Comparison of ENCODE assay signal across 9 cellular contexts in genomic region chr17:45262516-45263476, GRCh38. TPM values are rescaled to one million over a fixed set of nuclear protein-coding genes. Genes with fewer than 3 reads are reported as not detected.
A peak's percentile ranks its signal among the peaks of the same experiment; 100 is the strongest.
DNase-seq lines count a peak whose midpoint lies in the region; ATAC-seq, FAIRE-seq and TF ChIP-seq lines count a peak whose summit lies in the region.
"Had no signal": no experiment of that assay in that cellular context is flagged by ENCODE, and none has a peak within 500 bp of the region (broad histone marks: within the 10 kb centered on the region; RNA-seq: fewer than 3 reads in every experiment).

No MANE protein-coding gene starts in this region.

- H3K9me3 ChIP-seq in HEK293 (ENCODE audit: control insufficient read depth, insufficient read depth, low read depth, low read length) (no peaks in the 10 kb centered on the region), right atrium auricular region (no peaks in the 10 kb centered on the region), small intestine (ENCODE audit: control insufficient read depth, low read depth) (no peaks in the 10 kb centered on the region)

- peak overlapping the region; percentile 89 for H3K27ac Mint-ChIP-seq in activated naive CD8-positive, alpha-beta T cell

- DNase-seq in right atrium auricular region (ENCODE audit: low spot score): no peak
- DNase-seq in small intestine: no peak
- no peak for DNase-seq in stimulated activated CD4-positive, alpha-beta T cell treated with anti-CD3 and anti-CD28 coated beads, Interleukin-4, amount 100 ng/mL, for 1 hour
- DNase-seq in erythroblast (lab: John Stamatoyannopoulos, UW): no peak
- DNase-seq: WERI-Rb-1 had no signal

- peak overlapping the region; percentile 76 for H3K4me3 Mint-ChIP-seq in activated naive CD8-positive, alpha-beta T cell

- POLR2A ChIA-PET in HEK293 (lab: Yijun Ruan, JAX): no interaction called here

- CTCF ChIA-PET in HEK293 (lab: Yijun Ruan, JAX): interaction anchor here (0.7 to 1.4 kb wide), 3 partner anchors 14 to 107 kb away, joined by 3 to 6 read pairs (median 6); no protein-coding TSS in a partner anchor

- H3K9me3 Mint-ChIP-seq in activated naive CD8-positive, alpha-beta T cell (ENCODE audit: low read depth): no peaks in the 10 kb centered on the region

- no peaks in the 10 kb centered on the region for H3K4me1 ChIP-seq in HEK293 (ENCODE audit: control insufficient read depth, insufficient read depth, low read length)
- peaks cover 0 to 39% of the 10 kb centered on the region in 2 donors for H3K4me1 ChIP-seq in right atrium auricular region
- peaks cover 12 to 23% of the 10 kb centered on the region in 2 donors for H3K4me1 ChIP-seq in small intestine (ENCODE audit: control insufficient read depth in 2 of 2, insufficient read depth in 1 of 2, low read depth in 1 of 2, low read length in 1 of 2)

- H3K4me3 ChIP-seq in HEK293 (ENCODE audit: low read depth, low read length): no peak overlapping the region
- H3K4me3 ChIP-seq in right atrium auricular region: peak overlapping the region in 1 of 2 donors; percentile 66
- peak overlapping the region in 1 of 2 donors; percentile 64 for H3K4me3 ChIP-seq in small intestine (ENCODE audit: low read depth in 1 of 2, low read length in 2 of 2)

- ATAC-seq in GM19455 (IDR thresholded peaks at IDR 0.05; ENCODE audit: unreplicated experiment) (no peak), GM19467 (IDR thresholded peaks at IDR 0.05; ENCODE audit: unreplicated experiment) (no peak)

- H3K27me3 ChIP-seq in right atrium auricular region (no peaks in the 10 kb centered on the region), small intestine (ENCODE audit: control insufficient read depth in 2 of 2, insufficient read depth in 2 of 2, low read length in 2 of 2) (no peaks in the 10 kb centered on the region)

- 48 to 52% (median 51%) methylated on average over 18 of the region's 18 CpGs for WGBS in small intestine, 3 donors

- no peak overlapping the region for H3K27ac ChIP-seq in HEK293 (ENCODE audit: extremely low read depth, low read depth, low read length)
- peak overlapping the region; percentile 44 to 61 for H3K27ac ChIP-seq in right atrium auricular region
- H3K27ac ChIP-seq in small intestine (ENCODE audit: low read depth in 1 of 2, low read length in 1 of 2): peak overlapping the region; percentile 37 to 42
- H3K27ac ChIP-seq: WERI-Rb-1 had no signal

- FAIRE-seq in small intestine (lab: Jason Lieb, UNC): no peak

- peaks cover 24% of the 10 kb centered on the region for H3K4me1 Mint-ChIP-seq in activated naive CD8-positive, alpha-beta T cell (ENCODE audit: low read depth)

- TF ChIP-seq POLR2A in erythroblast (IDR thresholded peaks at IDR 0.05; ENCODE audit: low read length): no peak

- no peaks in the 10 kb centered on the region for H3K36me3 Mint-ChIP-seq in activated naive CD8-positive, alpha-beta T cell

- no peaks in the 10 kb centered on the region for H3K27me3 Mint-ChIP-seq in activated naive CD8-positive, alpha-beta T cell

- TF ChIP-seq CTCF in HEK293 (tag by site-specific recombination; IDR thresholded peaks at IDR 0.05): no peak
- no peak for TF ChIP-seq CTCF in right atrium auricular region (IDR thresholded peaks at IDR 0.05)

- H3K36me3 ChIP-seq in HEK293 (ENCODE audit: control insufficient read depth in 2 of 2, insufficient read depth in 1 of 2, low read length in 2 of 2): peaks cover under 1 to 52% of the 10 kb centered on the region in 2 experiments
- peaks cover 46% of the 10 kb centered on the region for H3K36me3 ChIP-seq in right atrium auricular region
- H3K36me3 ChIP-seq in small intestine (ENCODE audit: control insufficient read depth in 2 of 2, insufficient read depth in 2 of 2, low read length in 2 of 2): peaks cover 0 to 8% of the 10 kb centered on the region in 2 donors

TF ChIP-seq in HEK293, 187 proteins besides CTCF, POLR2A, EP300 and RAD21:
- TF ChIP-seq ZNF324 (tag by site-specific recombination; IDR thresholded peaks at IDR 0.05): no peak
- TF ChIP-seq, protein P1, sequence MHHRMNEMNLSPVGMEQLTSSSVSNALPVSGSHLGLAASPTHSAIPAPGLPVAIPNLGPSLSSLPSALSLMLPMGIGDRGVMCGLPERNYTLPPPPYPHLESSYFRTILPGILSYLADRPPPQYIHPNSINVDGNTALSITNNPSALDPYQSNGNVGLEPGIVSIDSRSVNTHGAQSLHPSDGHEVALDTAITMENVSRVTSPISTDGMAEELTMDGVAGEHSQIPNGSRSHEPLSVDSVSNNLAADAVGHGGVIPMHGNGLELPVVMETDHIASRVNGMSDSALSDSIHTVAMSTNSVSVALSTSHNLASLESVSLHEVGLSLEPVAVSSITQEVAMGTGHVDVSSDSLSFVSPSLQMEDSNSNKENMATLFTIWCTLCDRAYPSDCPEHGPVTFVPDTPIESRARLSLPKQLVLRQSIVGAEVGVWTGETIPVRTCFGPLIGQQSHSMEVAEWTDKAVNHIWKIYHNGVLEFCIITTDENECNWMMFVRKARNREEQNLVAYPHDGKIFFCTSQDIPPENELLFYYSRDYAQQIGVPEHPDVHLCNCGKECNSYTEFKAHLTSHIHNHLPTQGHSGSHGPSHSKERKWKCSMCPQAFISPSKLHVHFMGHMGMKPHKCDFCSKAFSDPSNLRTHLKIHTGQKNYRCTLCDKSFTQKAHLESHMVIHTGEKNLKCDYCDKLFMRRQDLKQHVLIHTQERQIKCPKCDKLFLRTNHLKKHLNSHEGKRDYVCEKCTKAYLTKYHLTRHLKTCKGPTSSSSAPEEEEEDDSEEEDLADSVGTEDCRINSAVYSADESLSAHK (tag by site-specific recombination; IDR thresholded peaks at IDR 0.05): peak; percentile 46; the same call in 1 of the 2 replicates
- peak; percentile 59 for TF ChIP-seq ZIC2 (tag by site-specific recombination; IDR thresholded peaks at IDR 0.05)

RNA-seq across cellular contexts. Expression of gene SPATA32, which starts 0.9 kb away (rescaled TPM):
- total RNA-seq in right atrium auricular region: not detected
- polyA plus RNA-seq in small intestine: under 1 TPM in 1 of 3 donors, not detected in 2; 0.04 TPM

RNA-seq across cellular contexts. Expression of gene FMNL1, which starts 41.1 kb away (rescaled TPM):
- total RNA-seq in right atrium auricular region: 10 to 100 TPM in 1 of 2 donors, 1 to 10 TPM in 1; 7.6 to 13.6 TPM
- 10 to 100 TPM in 1 of 3 donors, 1 to 10 TPM in 2; 3.1 to 15.4 (median 8.3) TPM for polyA plus RNA-seq in small intestine

RNA-seq across cellular contexts. Expression of gene MAP3K14, which starts 54.0 kb away (rescaled TPM):
- total RNA-seq in right atrium auricular region: 10 to 100 TPM in 1 of 2 donors, 1 to 10 TPM in 1; 8.2 to 10.6 TPM
- 10 to 100 TPM; 10.8 to 19.2 (median 11.3) TPM for polyA plus RNA-seq in small intestine
